In the genomic region with DNA sequence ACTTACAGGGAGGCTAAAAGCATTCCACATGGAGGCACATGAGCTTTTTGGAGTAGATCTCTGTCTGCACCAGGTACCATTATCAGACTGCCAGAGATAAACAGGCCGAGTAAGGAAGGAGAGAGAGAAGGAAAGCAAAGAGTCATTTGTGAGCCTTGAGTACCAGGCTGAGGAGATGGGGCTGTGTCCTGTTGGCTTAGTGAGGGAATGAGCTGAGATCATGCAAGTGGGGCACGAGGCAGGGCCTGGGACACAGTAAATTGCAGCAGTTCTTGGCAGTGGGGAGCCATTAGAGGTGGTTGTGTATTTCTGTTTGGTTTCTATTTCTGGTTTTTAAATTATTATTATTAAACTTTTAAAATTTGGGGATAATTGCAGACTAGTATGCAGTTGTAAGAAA, we compare ENCODE assay signal across 1 cellular context.
A peak's percentile ranks its signal among the peaks of the same experiment; 100 is the strongest.
TF ChIP-seq lines count a peak whose summit lies in the region.

No MANE protein-coding gene starts in this region.

TF ChIP-seq in K562, 482 proteins besides CTCF, POLR2A, EP300 and RAD21:
- TF ChIP-seq SUPT5H (IDR thresholded peaks at IDR 0.05) (0 out of 2 replicates have a peak, but pooled peaks have one; percentile 43), GABPB2 (CRISPR knock-in tag; conservative IDR thresholded peaks at IDR 0.05) (no peak)
